Comparison of ENCODE assay signal across 1 cellular context in the genomic region with DNA sequence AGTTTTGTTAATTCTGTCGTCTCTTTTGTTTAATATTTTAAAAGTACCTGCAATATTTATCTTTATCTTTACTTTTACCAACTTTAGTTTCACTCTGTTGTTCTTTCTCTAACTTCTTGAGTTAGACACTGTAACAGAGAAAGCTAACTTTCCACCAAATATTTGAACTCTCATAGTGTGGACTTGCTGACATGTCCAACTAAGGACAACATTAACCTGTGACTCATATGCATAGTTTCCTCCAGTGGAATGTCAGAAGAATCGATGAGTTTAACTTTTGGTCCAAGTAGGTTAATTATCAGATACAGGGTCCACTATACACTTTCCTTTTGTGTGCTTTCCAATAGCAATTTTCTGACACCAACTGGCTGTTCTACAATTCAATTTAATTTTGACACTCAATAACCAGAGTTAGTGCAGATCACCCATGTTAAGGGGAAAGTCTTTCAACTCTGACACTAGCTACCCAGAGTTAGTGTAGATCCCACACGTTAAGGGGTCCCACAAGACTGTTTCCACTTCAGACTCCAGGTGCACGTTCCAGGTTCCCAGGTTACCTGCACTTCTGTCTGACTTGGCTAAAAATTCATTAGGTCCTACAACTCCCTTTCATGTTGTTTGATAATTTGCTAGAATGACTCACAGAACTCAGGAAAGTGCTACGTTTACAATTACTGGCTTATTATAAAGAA.
A peak's percentile ranks its signal among the peaks of the same experiment; 100 is the strongest.
TF ChIP-seq lines count a peak whose summit lies in the region.

No MANE protein-coding gene starts in this region.

TF ChIP-seq in SK-N-SH, 30 proteins besides CTCF, POLR2A, EP300 and RAD21:
- TF ChIP-seq RXRA (IDR thresholded peaks at IDR 0.05; ENCODE audit: borderline replicate concordance, low read depth) (0 out of 2 replicates have a peak, but pooled peaks have one; percentile 3), JUND (IDR thresholded peaks at IDR 0.05) (no peak), FOSL2 (IDR thresholded peaks at IDR 0.05; ENCODE audit: borderline replicate concordance, low read depth) (peak; percentile 34; the same call in 1 of the 2 replicates)
- TF ChIP-seq, protein P1, sequence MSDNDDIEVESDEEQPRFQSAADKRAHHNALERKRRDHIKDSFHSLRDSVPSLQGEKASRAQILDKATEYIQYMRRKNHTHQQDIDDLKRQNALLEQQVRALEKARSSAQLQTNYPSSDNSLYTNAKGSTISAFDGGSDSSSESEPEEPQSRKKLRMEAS (IDR thresholded peaks at IDR 0.05; ENCODE audit: low read depth) = no peak
TF ChIP-seq in SK-N-SH: peak in this region for 2.
